Comparison of ENCODE assay signal across 1 cellular context in genomic region chr18:12062974-12063373, GRCh38.
A peak's percentile ranks its signal among the peaks of the same experiment; 100 is the strongest.
TF ChIP-seq lines count a peak whose summit lies in the region.

No MANE protein-coding gene starts in this region.

TF ChIP-seq in K562, 482 proteins besides CTCF, POLR2A, EP300 and RAD21:
- TF ChIP-seq ESRRA (IDR thresholded peaks at IDR 0.05; ENCODE audit: borderline replicate concordance, low read depth) (peak; percentile 61), CBFB (CRISPR knock-in tag; IDR thresholded peaks at IDR 0.05) (no peak), NR2C1 (IDR thresholded peaks at IDR 0.05) (no peak), NR2C1 (tag; IDR thresholded peaks at IDR 0.05) (peak; percentile 40; the same call in 1 of the 2 replicates), ZBTB40 (IDR thresholded peaks at IDR 0.05) (no peak), ZBTB40 (CRISPR knock-in tag; IDR thresholded peaks at IDR 0.05) (no peak)
